ENCODE assay signal across 9 cellular contexts in genomic region chr2:227884511-227884947, GRCh38. TPM values are rescaled to one million over a fixed set of nuclear protein-coding genes. Genes with fewer than 3 reads are reported as not detected.
DNase-seq lines count a peak whose midpoint lies in the region; ATAC-seq, FAIRE-seq and TF ChIP-seq lines count a peak whose summit lies in the region.
"Had no signal": no experiment of that assay in that cellular context is flagged by ENCODE, and none has a peak within 500 bp of the region (broad histone marks: within the 10 kb centered on the region; RNA-seq: fewer than 3 reads in every experiment).

No MANE protein-coding gene starts in this region.

- H3K27me3 ChIP-seq in Karpas-422 (ENCODE audit: low read length) (no peaks in the 10 kb centered on the region), K562 (ENCODE audit: control insufficient read depth in 2 of 2, insufficient read depth in 2 of 2, low read length in 2 of 2) (no peaks in the 10 kb centered on the region), kidney epithelial cell (ENCODE audit: control insufficient read depth, insufficient read depth, low read length) (no peaks in the 10 kb centered on the region)
- H3K27me3 ChIP-seq: BLaER1 treated with 17β-estradiol and CSF1 and Interleukin-3, amounts not matched to agents 10 nM and 100 nM had no signal

- peak; percentile 68 for FAIRE-seq in K562 (lab: Jason Lieb, UNC)

- H3K36me3 Mint-ChIP-seq in T-cell = no peaks in the 10 kb centered on the region

- H3K27ac ChIP-seq in Karpas-422 (ENCODE audit: low read length) (no peak overlapping the region), K562 (ENCODE audit: extremely low read depth, low read depth, low read length) (no peak overlapping the region)
- H3K27ac ChIP-seq: BLaER1 treated with 17β-estradiol and CSF1 and Interleukin-3, amounts not matched to agents 10 nM and 100 nM had no signal

- H3K9me3 Mint-ChIP-seq in T-cell = no peaks in the 10 kb centered on the region

- POLR2A ChIA-PET in T-cell (lab: Charles Lee) = no interaction called here
- POLR2A ChIA-PET in K562 (lab: Yijun Ruan, JAX) = no interaction called here

- H3K9ac ChIP-seq in Karpas-422 (ENCODE audit: low read length) (no peak overlapping the region), K562 (ENCODE audit: insufficient read depth in 1 of 2, low read depth in 2 of 2, low read length in 2 of 2) (no peak overlapping the region)
- H3K9ac ChIP-seq: BLaER1 treated with 17β-estradiol and CSF1 and Interleukin-3, amounts not matched to agents 10 nM and 100 nM had no signal

- TF ChIP-seq RAD21 in K562 (CRISPR knock-in tag; conservative IDR thresholded peaks at IDR 0.05 in 1 of 2, IDR thresholded peaks at IDR 0.05 in 1 of 2) = peak; percentile 10 to 42; a peak in 2 of 4 replicates

- in situ Hi-C loops in K562 (cut with MboI) = loop anchor here (10.0 kb wide), 1 partner anchor 760 kb away; no protein-coding TSS in a partner anchor

- no peaks in the 10 kb centered on the region for H3K9me2 ChIP-seq in Karpas-422 (replicated peaks; ENCODE audit: insufficient read depth, low read length)

- H3K9me1 ChIP-seq in K562 (ENCODE audit: control insufficient read depth, insufficient read depth, low read length) = no peaks in the 10 kb centered on the region

- TF ChIP-seq CTCF in K562 (IDR thresholded peaks at IDR 0.05 in 2 of 3, conservative IDR thresholded peaks at IDR 0.05 in 1 of 3; ENCODE audit: insufficient read depth in 2 of 3, low read depth in 1 of 3, low read length in 3 of 3) (peak; percentile 59 to 75 (median 66)), kidney epithelial cell (IDR thresholded peaks at IDR 0.05; ENCODE audit: insufficient read depth, low read length, poor library complexity, severe bottlenecking) (peak; percentile 92)

- H3K4me3 Mint-ChIP-seq in T-cell = no peak overlapping the region

- no peaks in the 10 kb centered on the region for H3K36me3 ChIP-seq in Karpas-422 (ENCODE audit: insufficient read depth, low read length)
- no peaks in the 10 kb centered on the region for H3K36me3 ChIP-seq in K562 (ENCODE audit: control insufficient read depth, insufficient read depth, low read length)
- H3K36me3 ChIP-seq in kidney epithelial cell (ENCODE audit: control insufficient read depth, insufficient read depth, low read length) = no peaks in the 10 kb centered on the region
- H3K36me3 ChIP-seq: BLaER1 treated with 17β-estradiol and CSF1 and Interleukin-3, amounts not matched to agents 10 nM and 100 nM had no signal

- no peak overlapping the region for H2AFZ ChIP-seq in Karpas-422 (ENCODE audit: low read length)
- peak overlapping the region; percentile 14; the same call in 1 of the 2 replicates for H2AFZ ChIP-seq in K562 (ENCODE audit: low read depth, low read length)

- CTCF ChIA-PET in T-cell (lab: Charles Lee) = no interaction called here
- CTCF ChIA-PET in K562 (lab: Yijun Ruan, JAX; ENCODE audit: low intra/inter-chr PET ratio) = no interaction called here

- DNase-seq in NCI-H1105 treated with DMSO at 0.1 percent for 48 hours (lab: John Stamatoyannopoulos, UW) = peak; percentile 6
- no peak for DNase-seq in NCI-H1105 (lab: John Stamatoyannopoulos, UW)
- peak; percentile 79 for DNase-seq in H4 (ENCODE audit: low spot score)
- peak; percentile 87 for DNase-seq in Karpas-422
- peak in 27 of 34 experiments; percentile 3 to 38 (median 21) for DNase-seq in T-cell
- DNase-seq in K562 (ENCODE audit: extremely low read depth in 1 of 4, low spot score in 3 of 4) = peak; percentile 61 to 65 (median 62)
- no peak for DNase-seq in kidney epithelial cell (ENCODE audit: low read depth)
- DNase-seq in stimulated activated CD8-positive, alpha-beta memory T cell treated with anti-CD3 and anti-CD28 coated beads, Interleukin-4, amount 100 ng/mL, for 48 hours = peak; percentile 77

- H3K4me1 ChIP-seq in Karpas-422 (ENCODE audit: low read length) (no peaks in the 10 kb centered on the region), K562 (replicated peaks in 1 of 2; ENCODE audit: control insufficient read depth in 2 of 2, insufficient read depth in 2 of 2, low read length in 2 of 2) (no peaks in the 10 kb centered on the region)

- peaks cover 0 to 7% of the 10 kb centered on the region in 2 donors for H3K27me3 Mint-ChIP-seq in T-cell

- no peaks in the 10 kb centered on the region for H3K9me3 ChIP-seq in Karpas-422 (ENCODE audit: low read length)
- H3K9me3 ChIP-seq in K562 (replicated peaks; ENCODE audit: control insufficient read depth, insufficient read depth, low read depth, low read length) = no peaks in the 10 kb centered on the region
- H3K9me3 ChIP-seq: BLaER1 treated with 17β-estradiol and CSF1 and Interleukin-3, amounts not matched to agents 10 nM and 100 nM had no signal

- H3K4me1 Mint-ChIP-seq in T-cell = peaks cover 0 to 4% (median 0%) of the 10 kb centered on the region in 3 donors

- intact Hi-C loops in K562 (cut with micrococcal nuclease) = no loop called here

- H4K20me1 ChIP-seq in Karpas-422 (ENCODE audit: insufficient read depth, low read depth, low read length) (no peaks in the 10 kb centered on the region), K562 (replicated peaks; ENCODE audit: control insufficient read depth, insufficient read depth, low read length) (no peaks in the 10 kb centered on the region)
- H4K20me1 ChIP-seq: BLaER1 treated with 17β-estradiol and CSF1 and Interleukin-3, amounts not matched to agents 10 nM and 100 nM had no signal

- TF ChIP-seq EP300 in K562 (IDR thresholded peaks at IDR 0.05; ENCODE audit: low read length) = no peak

- WGBS in K562 (ENCODE audit: insufficient coverage, low coverage, missing lambda C conversion rate) = 0% methylated on average over 2 of the region's 6 CpGs

- H3K4me2 ChIP-seq in Karpas-422 (ENCODE audit: low read depth, low read length, poor library complexity, severe bottlenecking) (no peak overlapping the region), K562 (ENCODE audit: insufficient read depth, low read length) (no peak overlapping the region)
- H3K4me2 ChIP-seq: BLaER1 treated with 17β-estradiol and CSF1 and Interleukin-3, amounts not matched to agents 10 nM and 100 nM had no signal

- H3K4me3 ChIP-seq in Karpas-422 (ENCODE audit: low read length) (no peak overlapping the region), K562 (no peak overlapping the region), kidney epithelial cell (ENCODE audit: low read depth, low read length) (no peak overlapping the region)
- H3K4me3 ChIP-seq: BLaER1 treated with 17β-estradiol and CSF1 and Interleukin-3, amounts not matched to agents 10 nM and 100 nM had no signal

- TF ChIP-seq POLR2A in K562 (conservative IDR thresholded peaks at IDR 0.05) = no peak

- no peak overlapping the region for H3K27ac Mint-ChIP-seq in T-cell

- ATAC-seq in T-cell (replicated peaks in 1 of 4) (peak in 1 of 4 experiments; percentile 44), K562 (peak; percentile 96)

- no peaks in the 10 kb centered on the region for H3K79me2 ChIP-seq in Karpas-422 (ENCODE audit: low read length)
- H3K79me2 ChIP-seq in K562 (ENCODE audit: control insufficient read depth, insufficient read depth, low read length) = no peaks in the 10 kb centered on the region

- no TSS peak for BruUV-seq in K562 (replicated peaks; lab: Mats Ljungman, UMichigan)

TF ChIP-seq in K562, 482 proteins besides CTCF, POLR2A, EP300 and RAD21 (continues in another document):
- TF ChIP-seq E2F6 (IDR thresholded peaks at IDR 0.05; ENCODE audit: borderline replicate concordance in 1 of 2, extremely low read depth in 1 of 2, insufficient read depth in 1 of 2, insufficient read length in 1 of 2, low read depth in 1 of 2, low read length in 1 of 2, poor library complexity in 1 of 2, severe bottlenecking in 1 of 2) (no peak), KLF1 (tag; IDR thresholded peaks at IDR 0.05) (no peak), ZNF384 (IDR thresholded peaks at IDR 0.05; ENCODE audit: low read depth, low read length) (no peak)

RNA-seq across cellular contexts. Expression of gene DAW1, which starts 13.1 kb away (rescaled TPM):
- not detected in 2 replicates for total RNA-seq in H4 (2014; rRNA removed; shearing (Covaris generic))
- total RNA-seq in Karpas-422 (2014; rRNA removed; shearing (Covaris generic); ENCODE audit: low replicate concordance) = not detected in 2 replicates
- total RNA-seq in T-cell (not detected), K562 (2014; rRNA removed) (not detected in 2 replicates), K562 (2014; rRNA removed; fragmentation: Illumina TruSeq; extraction: Trizol) (not detected in 2 replicates), K562 (2015; rRNA removed; fragmentation: Illumina TruSeq; extraction: Trizol) (not detected in 2 replicates), K562 (2021) (not detected in 2 replicates), kidney epithelial cell (not detected in 2 replicates)
- total RNA-seq in K562 (2011; cell fraction: chromatin; rRNA removed; ENCODE audit: low replicate concordance) = not detected in 2 replicates
- not detected in 2 replicates for total RNA-seq in K562 (2011; cell fraction: nucleolus; rRNA removed)
- not detected in 2 replicates for total RNA-seq in K562 (2011; cell fraction: nucleoplasm; rRNA removed)
- polyA plus RNA-seq in K562 (2011; rRNA removed) (not detected in 2 replicates), K562 (2014; fragmentation: Illumina TruSeq; extraction: Trizol) (not detected in 2 replicates), K562 (2014; fragmentation: Nextera tagmentation; extraction: Ambion mirVana) (not detected), K562 (2014; rRNA removed) (not detected in 2 replicates)
- polyA plus RNA-seq in K562 (2011; cell fraction: cytosol; rRNA removed) = not detected in 2 replicates
- polyA plus RNA-seq in K562 (2011; cell fraction: nucleus; rRNA removed) = not detected in 2 replicates
- not detected in 2 replicates for polyA plus RNA-seq in K562 (2012)
- not detected in 2 replicates for polyA minus RNA-seq in K562 (2011; rRNA and poly(A)+ RNA removed)
- not detected in 2 replicates for polyA minus RNA-seq in K562 (2011; cell fraction: cytosol; rRNA and poly(A)+ RNA removed)
- not detected in 2 replicates for polyA minus RNA-seq in K562 (2011; cell fraction: nucleus; rRNA and poly(A)+ RNA removed)

Comparison
In these comparisons a context has a peak if more than half of its experiments do, and no peak if none do; other contexts are left out.
1. DNase-seq: peak in NCI-H1105 treated with DMSO at 0.1 percent for 48 hours (single experiment), H4 (single experiment), Karpas-422 (single experiment), T-cell (27 of 34), K562 (4 of 4) and stimulated activated CD8-positive, alpha-beta memory T cell treated with anti-CD3 and anti-CD28 coated beads, Interleukin-4, amount 100 ng/mL, for 48 hours (single experiment); none in NCI-H1105 (single experiment) and kidney epithelial cell (single experiment).